In the genomic region with DNA sequence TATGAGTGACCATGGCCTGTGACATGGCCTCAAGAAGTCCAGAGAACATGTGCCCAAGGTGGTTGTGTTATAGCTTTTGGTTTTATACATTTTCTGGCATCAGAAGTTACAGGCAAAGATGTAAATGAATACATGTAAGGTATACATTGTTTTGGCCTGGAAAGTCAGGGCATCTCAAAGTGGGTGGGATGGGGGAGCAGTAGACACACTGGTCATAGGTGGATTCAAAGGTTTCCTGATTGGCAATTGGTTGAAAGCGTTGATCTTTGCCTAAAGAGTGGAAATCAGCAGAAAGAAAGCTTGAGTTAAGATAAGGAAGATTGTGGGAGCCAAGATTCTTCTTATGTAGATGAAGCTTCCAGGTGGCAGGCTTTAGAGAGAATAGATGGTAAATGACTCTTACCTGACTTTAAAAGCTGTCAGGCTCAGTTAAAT, we compare ENCODE assay signal across 28 cellular contexts.
A peak's percentile ranks its signal among the peaks of the same experiment; 100 is the strongest.
DNase-seq lines count a peak whose midpoint lies in the region; ATAC-seq and TF ChIP-seq lines count a peak whose summit lies in the region.
"Had no signal": no experiment of that assay in that cellular context is flagged by ENCODE, and none has a peak within 500 bp of the region (broad histone marks: within the 10 kb centered on the region; RNA-seq: fewer than 3 reads in every experiment).

No MANE protein-coding gene starts in this region.

- no peaks in the 10 kb centered on the region for H3K9me3 ChIP-seq in iPS DF 6.9 (ENCODE audit: control insufficient read depth, insufficient read depth, low read length)
- no peaks in the 10 kb centered on the region for H3K9me3 ChIP-seq in tibial artery
- H3K9me3 ChIP-seq: BE2C, SJSA1 had no signal

- peaks cover 13% of the 10 kb centered on the region for H3K36me3 Mint-ChIP-seq in WTC11
- H3K36me3 Mint-ChIP-seq in neural crest cell (ENCODE audit: low read depth) = no peaks in the 10 kb centered on the region

- H3K9me3 Mint-ChIP-seq in WTC11 (peaks cover 9% of the 10 kb centered on the region), neural crest cell (no peaks in the 10 kb centered on the region)

- H3K27ac Mint-ChIP-seq in WTC11 (peak overlapping the region; percentile 98), neural crest cell (ENCODE audit: unreplicated experiment) (peak overlapping the region; percentile 59)

- CTCF ChIA-PET in WTC11 (lab: Charles Lee) = interaction anchor here (0.9 to 2.5 kb wide), 3 partner anchors 29 to 84 kb away, joined by 3 to 10 read pairs (median 8); no protein-coding TSS in a partner anchor

- WGBS in iPS DF 6.9 (ENCODE audit: insufficient coverage, insufficient read length) = no CpG with 5 or more reads among the region's 1 CpG

- peaks cover 67% of the 10 kb centered on the region for H3K4me1 Mint-ChIP-seq in WTC11
- H3K4me1 Mint-ChIP-seq in neural crest cell = peaks cover 6% of the 10 kb centered on the region

- TF ChIP-seq CTCF in WTC11 (IDR thresholded peaks at IDR 0.05) (no peak), neural crest cell (conservative IDR thresholded peaks at IDR 0.05) (no peak), tibial artery (IDR thresholded peaks at IDR 0.05) (no peak)

- no peak overlapping the region for H3K4me3 ChIP-seq in H7 (ENCODE audit: insufficient read depth, low read depth, low read length)
- H3K4me3 ChIP-seq in iPS DF 6.9 (ENCODE audit: low read length) = no peak overlapping the region
- H3K4me3 ChIP-seq in tibial artery = no peak overlapping the region
- H3K4me3 ChIP-seq: GM23248, K562, PC-9, SJSA1 had no signal

- H3K4me1 ChIP-seq in iPS DF 6.9 (ENCODE audit: control insufficient read depth, insufficient read depth, low read length) = peaks cover 16% of the 10 kb centered on the region
- no peaks in the 10 kb centered on the region for H3K4me1 ChIP-seq in tibial artery
- H3K4me1 ChIP-seq: BE2C, SJSA1 had no signal

- H3K4me3 Mint-ChIP-seq in WTC11 (peak overlapping the region; percentile 12; the same call in 1 of the 2 replicates), neural crest cell (no peak overlapping the region)

- peak; percentile 73 for ATAC-seq in WTC11
- ATAC-seq: HCT116, K562 had no signal

- H3K27me3 ChIP-seq in H7 (ENCODE audit: control insufficient read depth, insufficient read depth, low read length) (peaks cover 6% of the 10 kb centered on the region), iPS DF 6.9 (ENCODE audit: control insufficient read depth, insufficient read depth, low read length) (no peaks in the 10 kb centered on the region), tibial artery (no peaks in the 10 kb centered on the region)
- H3K27me3 ChIP-seq: BE2C, SJSA1 had no signal

- H3K27me3 Mint-ChIP-seq in WTC11 (ENCODE audit: low read depth) (peaks cover 6% of the 10 kb centered on the region), neural crest cell (ENCODE audit: low read depth) (peaks cover 4% of the 10 kb centered on the region)

- H3K27ac ChIP-seq in iPS DF 6.9 (ENCODE audit: low read length) = peak overlapping the region; percentile 96
- no peak overlapping the region for H3K27ac ChIP-seq in tibial artery
- H3K27ac ChIP-seq: GM23248, HL-60, PC-9, SJSA1 had no signal

- intact Hi-C loops in tibial artery (cut with DNase I; ENCODE audit: low total_unique reads) = no loop called here

- DNase-seq in H7 = peak; percentile 4
- no peak for DNase-seq in WTC11 (ENCODE audit: low spot score)
- no peak for DNase-seq in iPS DF 6.9 (ENCODE audit: low read depth, low spot score)
- no peak for DNase-seq in neural crest cell (ENCODE audit: low read depth, low spot score)
- DNase-seq in stimulated activated CD4-positive, alpha-beta T cell treated with anti-CD3 and anti-CD28 coated beads, Interleukin-12 subunit alpha, Interleukin-12 subunit beta, amount 100 ng/mL, for 4 hours = no peak
- no peak for DNase-seq in activated naive CD4-positive, alpha-beta T cell (lab: John Stamatoyannopoulos, UW)
- no peak for DNase-seq in tibial artery
- DNase-seq in NCI-H187 treated with DMSO at 0.1 percent for 48 hours (lab: John Stamatoyannopoulos, UW) = no peak
- DNase-seq: BE2C; Calu3; DMS153; DND-41; GM23248; Kasumi-1; MV-4-11; NCI-H1105 treated with DMSO at 0.1 percent for 48 hours; NCI-H2029 treated with DMSO at 0.1 percent for 48 hours; NCI-H446 treated with DMSO at 0.1 percent for 48 hours; NCI-H526; NCI-H82; NK-92 treated with Interleukin-12 subunit alpha and Interleukin-12 subunit beta, amount 100 ng/mL, for 24 hours; PC-9; Right ventricle myocardium superior; RPMI8226 had no signal

- POLR2A ChIA-PET in WTC11 (lab: Charles Lee) = interaction anchor here (0.6 to 0.7 kb wide), 2 partner anchors 81 to 140 kb away, joined by 3 read pairs; no protein-coding TSS in a partner anchor

- H3K36me3 ChIP-seq in H7 (replicated peaks; ENCODE audit: control insufficient read depth, insufficient read depth, low read length) (no peaks in the 10 kb centered on the region), iPS DF 6.9 (ENCODE audit: control insufficient read depth, insufficient read depth, low read length) (no peaks in the 10 kb centered on the region), tibial artery (no peaks in the 10 kb centered on the region)
- H3K36me3 ChIP-seq: BE2C, SJSA1 had no signal

TF ChIP-seq in WTC11, 78 proteins besides CTCF, POLR2A, EP300 and RAD21:
- TF ChIP-seq CREB1 (CRISPR knock-in tag; IDR thresholded peaks at IDR 0.05) = no peak
- TF ChIP-seq, protein P1, sequence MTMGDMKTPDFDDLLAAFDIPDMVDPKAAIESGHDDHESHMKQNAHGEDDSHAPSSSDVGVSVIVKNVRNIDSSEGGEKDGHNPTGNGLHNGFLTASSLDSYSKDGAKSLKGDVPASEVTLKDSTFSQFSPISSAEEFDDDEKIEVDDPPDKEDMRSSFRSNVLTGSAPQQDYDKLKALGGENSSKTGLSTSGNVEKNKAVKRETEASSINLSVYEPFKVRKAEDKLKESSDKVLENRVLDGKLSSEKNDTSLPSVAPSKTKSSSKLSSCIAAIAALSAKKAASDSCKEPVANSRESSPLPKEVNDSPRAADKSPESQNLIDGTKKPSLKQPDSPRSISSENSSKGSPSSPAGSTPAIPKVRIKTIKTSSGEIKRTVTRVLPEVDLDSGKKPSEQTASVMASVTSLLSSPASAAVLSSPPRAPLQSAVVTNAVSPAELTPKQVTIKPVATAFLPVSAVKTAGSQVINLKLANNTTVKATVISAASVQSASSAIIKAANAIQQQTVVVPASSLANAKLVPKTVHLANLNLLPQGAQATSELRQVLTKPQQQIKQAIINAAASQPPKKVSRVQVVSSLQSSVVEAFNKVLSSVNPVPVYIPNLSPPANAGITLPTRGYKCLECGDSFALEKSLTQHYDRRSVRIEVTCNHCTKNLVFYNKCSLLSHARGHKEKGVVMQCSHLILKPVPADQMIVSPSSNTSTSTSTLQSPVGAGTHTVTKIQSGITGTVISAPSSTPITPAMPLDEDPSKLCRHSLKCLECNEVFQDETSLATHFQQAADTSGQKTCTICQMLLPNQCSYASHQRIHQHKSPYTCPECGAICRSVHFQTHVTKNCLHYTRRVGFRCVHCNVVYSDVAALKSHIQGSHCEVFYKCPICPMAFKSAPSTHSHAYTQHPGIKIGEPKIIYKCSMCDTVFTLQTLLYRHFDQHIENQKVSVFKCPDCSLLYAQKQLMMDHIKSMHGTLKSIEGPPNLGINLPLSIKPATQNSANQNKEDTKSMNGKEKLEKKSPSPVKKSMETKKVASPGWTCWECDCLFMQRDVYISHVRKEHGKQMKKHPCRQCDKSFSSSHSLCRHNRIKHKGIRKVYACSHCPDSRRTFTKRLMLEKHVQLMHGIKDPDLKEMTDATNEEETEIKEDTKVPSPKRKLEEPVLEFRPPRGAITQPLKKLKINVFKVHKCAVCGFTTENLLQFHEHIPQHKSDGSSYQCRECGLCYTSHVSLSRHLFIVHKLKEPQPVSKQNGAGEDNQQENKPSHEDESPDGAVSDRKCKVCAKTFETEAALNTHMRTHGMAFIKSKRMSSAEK (CRISPR knock-in tag; IDR thresholded peaks at IDR 0.05; ENCODE audit: borderline replicate concordance) = peak; percentile 62; the same call in 1 of the 2 replicates
- TF ChIP-seq MYBL2 (CRISPR knock-in tag; IDR thresholded peaks at IDR 0.05) = peak; percentile 37; the same call in 1 of the 2 replicates
